ENCODE assay signal across 8 cellular contexts in the genomic region with DNA sequence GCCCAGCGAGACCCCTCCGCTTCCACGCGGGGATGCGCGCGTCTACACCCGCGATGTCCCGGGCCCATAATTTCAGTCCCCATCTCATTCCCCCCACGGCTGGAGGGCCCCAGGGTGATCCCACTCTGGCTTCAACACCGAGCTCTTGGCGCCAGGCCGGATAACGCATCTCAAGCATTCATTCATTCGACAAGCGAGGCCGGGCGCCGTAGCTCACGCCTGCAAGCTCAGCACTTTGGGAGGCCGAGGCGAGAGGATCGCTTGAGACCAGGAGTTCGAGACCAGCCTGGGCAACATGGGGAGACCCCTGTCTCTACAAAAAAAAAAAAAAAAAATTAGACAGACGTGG. TPM values are rescaled to one million over a fixed set of nuclear protein-coding genes. Genes with fewer than 3 reads are reported as not detected.
DNase-seq lines count a peak whose midpoint lies in the region; ATAC-seq, FAIRE-seq and TF ChIP-seq lines count a peak whose summit lies in the region.

No MANE protein-coding gene starts in this region.

- TF ChIP-seq POLR2A in A549 (IDR thresholded peaks at IDR 0.05; ENCODE audit: low read length): no peak

- peaks cover 4% of the 10 kb centered on the region; the same call in 1 of the 3 replicates for H3K4me1 ChIP-seq in A549
- peaks cover 7% of the 10 kb centered on the region; the same call in 1 of the 2 replicates for H3K4me1 ChIP-seq in HAP-1

- FAIRE-seq in A549 (lab: Jason Lieb, UNC): no peak

- H3K27ac ChIP-seq in A549 (peak overlapping the region; percentile 79 to 89), brain microvascular endothelial cell (no peak overlapping the region)

- no peaks in the 10 kb centered on the region for H3K9me3 Mint-ChIP-seq in memory B cell

- peaks cover 19% of the 10 kb centered on the region for H3K36me3 Mint-ChIP-seq in memory B cell

- no peak for TF ChIP-seq RAD21 in A549 (conservative IDR thresholded peaks at IDR 0.05 in 1 of 2, IDR thresholded peaks at IDR 0.05 in 1 of 2)

- peaks cover 29% of the 10 kb centered on the region for H3K4me1 Mint-ChIP-seq in memory B cell

- CTCF ChIA-PET in A549 (lab: Yijun Ruan, JAX): interaction anchor here (0.8 to 2.2 kb wide), 5 partner anchors 13 to 483 kb away, joined by 3 to 5 read pairs (median 4); no protein-coding TSS in a partner anchor

- H3K27me3 ChIP-seq in HAP-1 (ENCODE audit: low read depth) (peaks cover 5% of the 10 kb centered on the region), brain microvascular endothelial cell (replicated peaks) (no peaks in the 10 kb centered on the region)

- 61% methylated on average over 16 of the region's 26 CpGs for WGBS in A549 (ENCODE audit: missing lambda C conversion rate)

- peak overlapping the region; percentile 55 for H3K4me3 Mint-ChIP-seq in memory B cell

- H3K4me3 ChIP-seq in A549: peak overlapping the region; percentile 34; the same call in 2 of the 3 replicates
- H3K4me3 ChIP-seq in HAP-1: peak overlapping the region; percentile 15
- peak overlapping the region; percentile 40 for H3K4me3 ChIP-seq in brain microvascular endothelial cell (ENCODE audit: low read depth, low read length)

- POLR2A ChIA-PET in A549 (lab: Yijun Ruan, JAX): interaction anchor here (1.2 to 1.4 kb wide), 2 partner anchors 10 to 15 kb away, joined by 9 to 12 read pairs; partner anchors contain the start of genes P2RY11 and PPAN

- DNase-seq in A549 (ENCODE audit: low read depth in 1 of 2, low spot score in 1 of 2): no peak
- no peak for DNase-seq in HAP-1 (ENCODE audit: low spot score in 2 of 2)
- DNase-seq in brain microvascular endothelial cell: no peak
- DNase-seq in memory B cell (ENCODE audit: low spot score in 2 of 2): no peak
- no peak for DNase-seq in activated CD4-positive, alpha-beta T cell treated with anti-CD3 and anti-CD28 coated beads, Interleukin-2, amount 50 U/mL, for 48 hours

- TF ChIP-seq CTCF in A549 (IDR thresholded peaks at IDR 0.05) (no peak), brain microvascular endothelial cell (IDR thresholded peaks at IDR 0.05; ENCODE audit: low read depth, low read length, missing control alignments) (no peak)

- H3K9me3 ChIP-seq in A549 (no peaks in the 10 kb centered on the region), HAP-1 (peaks cover 3% of the 10 kb centered on the region)

- in situ Hi-C loops in HAP-1 (cut with MboI; ENCODE audit: low sequenced_read_pairs) (no loop called here), brain microvascular endothelial cell (cut with HindIII; ENCODE audit: low pct_ligation_motif_present, low sequenced_read_pairs) (no loop called here)

- TF ChIP-seq EP300 in A549 (IDR thresholded peaks at IDR 0.05): no peak

- H3K27me3 Mint-ChIP-seq in memory B cell: no peaks in the 10 kb centered on the region

- H3K4me2 ChIP-seq in A549: peak overlapping the region; percentile 87

- ATAC-seq in A549: no peak
- ATAC-seq in memory B cell (ENCODE audit: low read depth): no peak
- ATAC-seq in GM18520 (IDR thresholded peaks at IDR 0.05; ENCODE audit: unreplicated experiment): no peak
- no peak for ATAC-seq in GM19324 (IDR thresholded peaks at IDR 0.05; ENCODE audit: low FRiP score, unreplicated experiment)
- no peak for ATAC-seq in GM19452 (IDR thresholded peaks at IDR 0.05; ENCODE audit: unreplicated experiment)

- H3K27ac Mint-ChIP-seq in memory B cell: no peak overlapping the region

- H3K36me3 ChIP-seq in HAP-1 (replicated peaks) (no peaks in the 10 kb centered on the region), brain microvascular endothelial cell (replicated peaks) (peaks cover 3% of the 10 kb centered on the region)

TF ChIP-seq in A549, 52 proteins besides CTCF, POLR2A, EP300 and RAD21:
- 0 out of 2 replicates have a peak, but pooled peaks have one; percentile 6 for TF ChIP-seq E2F6 (IDR thresholded peaks at IDR 0.05; ENCODE audit: borderline replicate concordance, low read depth)
- no peak for TF ChIP-seq HOXA7 (CRISPR knock-in tag; IDR thresholded peaks at IDR 0.05)

RNA-seq across cellular contexts. Expression of gene ANGPTL6, which starts 5.9 kb away (rescaled TPM):
- polyA plus RNA-seq in A549 (2011; rRNA removed) (0.04 and 0.19 TPM in 2 replicates), A549 (2017; fragmentation: RNase III; extraction: RNeasy Plus Mini Kit Qiagen cat#74134 plus additional on column Dnase treatment) (0.12 to 0.31 TPM (median 0.18 TPM) in 3 replicates)
- polyA plus RNA-seq in A549 (2012; cell fraction: cytosol; rRNA removed): 0.08 and 0.11 TPM in 2 replicates
- 0.34 and 0.50 TPM in 2 replicates for polyA plus RNA-seq in A549 (2012; cell fraction: nucleus; rRNA removed)
- 0.24 and 0.33 TPM in 2 replicates for polyA minus RNA-seq in A549 (2011; rRNA and poly(A)+ RNA removed)

RNA-seq across cellular contexts. Expression of gene PPAN, which starts 9.6 kb away (rescaled TPM):
- 26.6 and 30.8 TPM in 2 replicates for polyA plus RNA-seq in A549 (2011; rRNA removed)
- polyA plus RNA-seq in A549 (2012; cell fraction: cytosol; rRNA removed): 62.0 and 66.6 TPM in 2 replicates
- 125 and 154 TPM in 2 replicates for polyA plus RNA-seq in A549 (2012; cell fraction: nucleus; rRNA removed)
- 64.0 to 68.1 TPM (median 65.0 TPM) in 3 replicates for polyA plus RNA-seq in A549 (2017; fragmentation: RNase III; extraction: RNeasy Plus Mini Kit Qiagen cat#74134 plus additional on column Dnase treatment)
- polyA minus RNA-seq in A549 (2011; rRNA and poly(A)+ RNA removed): 114 and 119 TPM in 2 replicates

RNA-seq across cellular contexts. Expression of gene SHFL, which starts 10.5 kb away (rescaled TPM):
- 9.1 and 10.1 TPM in 2 replicates for polyA plus RNA-seq in A549 (2011; rRNA removed)
- 11.7 and 14.0 TPM in 2 replicates for polyA plus RNA-seq in A549 (2012; cell fraction: cytosol; rRNA removed)
- polyA plus RNA-seq in A549 (2012; cell fraction: nucleus; rRNA removed): 33.6 and 40.8 TPM in 2 replicates
- polyA plus RNA-seq in A549 (2017; fragmentation: RNase III; extraction: RNeasy Plus Mini Kit Qiagen cat#74134 plus additional on column Dnase treatment): 10.5 to 16.4 TPM (median 12.5 TPM) in 3 replicates
- polyA minus RNA-seq in A549 (2011; rRNA and poly(A)+ RNA removed): 6.4 and 7.7 TPM in 2 replicates

RNA-seq across cellular contexts. Expression of gene P2RY11, which starts 14.9 kb away (rescaled TPM):
- polyA plus RNA-seq in A549 (2011; rRNA removed) (1.9 and 2.3 TPM in 2 replicates), A549 (2017; fragmentation: RNase III; extraction: RNeasy Plus Mini Kit Qiagen cat#74134 plus additional on column Dnase treatment) (5.8 to 9.0 TPM (median 6.4 TPM) in 3 replicates)
- 3.6 and 5.1 TPM in 2 replicates for polyA plus RNA-seq in A549 (2012; cell fraction: cytosol; rRNA removed)
- polyA plus RNA-seq in A549 (2012; cell fraction: nucleus; rRNA removed): 29.9 and 47.2 TPM in 2 replicates
- polyA minus RNA-seq in A549 (2011; rRNA and poly(A)+ RNA removed): 2.6 and 3.1 TPM in 2 replicates

RNA-seq across cellular contexts. Expression of gene EIF3G, which starts 23.1 kb away (rescaled TPM):
- 60.9 and 81.6 TPM in 2 replicates for polyA plus RNA-seq in A549 (2011; rRNA removed)
- 184 and 200 TPM in 2 replicates for polyA plus RNA-seq in A549 (2012; cell fraction: cytosol; rRNA removed)
- polyA plus RNA-seq in A549 (2012; cell fraction: nucleus; rRNA removed): 525 and 617 TPM in 2 replicates
- polyA plus RNA-seq in A549 (2017; fragmentation: RNase III; extraction: RNeasy Plus Mini Kit Qiagen cat#74134 plus additional on column Dnase treatment): 147 to 160 TPM (median 151 TPM) in 3 replicates
- 35.9 and 38.4 TPM in 2 replicates for polyA minus RNA-seq in A549 (2011; rRNA and poly(A)+ RNA removed)
